8 cellular contexts compared by ENCODE assay signal in genomic region chr1:92994105-92994712, GRCh38. TPM values are rescaled to one million over a fixed set of nuclear protein-coding genes. Genes with fewer than 3 reads are reported as not detected.
DNase-seq lines count a peak whose midpoint lies in the region; ATAC-seq and TF ChIP-seq lines count a peak whose summit lies in the region.

No MANE protein-coding gene starts in this region.

- H3K4me1 ChIP-seq in left lung: peaks cover 0 to 6% of the 10 kb centered on the region in 2 donors

- intact Hi-C loops in left lung (cut with DNase I): loop anchor here in 1 of 2 donors (1.0 kb wide), 1 partner anchor 135 kb away; no protein-coding TSS in a partner anchor

- H3K9me3 ChIP-seq in left lung: no peaks in the 10 kb centered on the region

- peak; percentile 54; the same call in 1 of the 2 replicates for TF ChIP-seq CTCF in WI38 (IDR thresholded peaks at IDR 0.05; ENCODE audit: low read depth, low read length)
- peak; percentile 81 for TF ChIP-seq CTCF in choroid plexus epithelial cell (conservative IDR thresholded peaks at IDR 0.05; ENCODE audit: low read depth, low read length)
- peak; percentile 82 to 87 for TF ChIP-seq CTCF in left lung (IDR thresholded peaks at IDR 0.05)

- DNase-seq in AG08396 (ENCODE audit: low spot score) (peak; percentile 60), NCI-H2196 (lab: John Stamatoyannopoulos, UW; ENCODE audit: unreplicated experiment) (peak; percentile 87), choroid plexus epithelial cell (ENCODE audit: low read depth) (peak; percentile 93), left lung (peak in 1 of 2 donors; percentile 49)
- peak in 2 of 3 donors; percentile 57 to 71 for DNase-seq in stimulated activated CD4-positive, alpha-beta T cell treated with anti-CD3 and anti-CD28 coated beads, TNF-alpha, amount 100 ng/mL, for 48 hours (ENCODE audit: low read depth in 3 of 3)

- no peaks in the 10 kb centered on the region for H3K27me3 ChIP-seq in left lung

- no peak overlapping the region for H3K27ac ChIP-seq in left lung

- no peak overlapping the region for H3K4me3 ChIP-seq in WI38 (ENCODE audit: low read depth, low read length)
- no peak overlapping the region for H3K4me3 ChIP-seq in choroid plexus epithelial cell (ENCODE audit: low read depth, low read length)
- H3K4me3 ChIP-seq in left lung: no peak overlapping the region

- ATAC-seq in GM18511 (IDR thresholded peaks at IDR 0.05; ENCODE audit: unreplicated experiment) (peak; percentile 86), HG03139 (IDR thresholded peaks at IDR 0.05; ENCODE audit: unreplicated experiment) (peak; percentile 75), left lung (peak; percentile 83)

- H3K36me3 ChIP-seq in left lung: no peaks in the 10 kb centered on the region

RNA-seq across cellular contexts. Expression of gene DIPK1A, which starts 32.9 kb away (rescaled TPM):
- 10 to 100 TPM in 1 of 2 donors, 1 to 10 TPM in 1; 6.8 to 10.8 TPM for total RNA-seq in left lung
